In the genomic region with DNA sequence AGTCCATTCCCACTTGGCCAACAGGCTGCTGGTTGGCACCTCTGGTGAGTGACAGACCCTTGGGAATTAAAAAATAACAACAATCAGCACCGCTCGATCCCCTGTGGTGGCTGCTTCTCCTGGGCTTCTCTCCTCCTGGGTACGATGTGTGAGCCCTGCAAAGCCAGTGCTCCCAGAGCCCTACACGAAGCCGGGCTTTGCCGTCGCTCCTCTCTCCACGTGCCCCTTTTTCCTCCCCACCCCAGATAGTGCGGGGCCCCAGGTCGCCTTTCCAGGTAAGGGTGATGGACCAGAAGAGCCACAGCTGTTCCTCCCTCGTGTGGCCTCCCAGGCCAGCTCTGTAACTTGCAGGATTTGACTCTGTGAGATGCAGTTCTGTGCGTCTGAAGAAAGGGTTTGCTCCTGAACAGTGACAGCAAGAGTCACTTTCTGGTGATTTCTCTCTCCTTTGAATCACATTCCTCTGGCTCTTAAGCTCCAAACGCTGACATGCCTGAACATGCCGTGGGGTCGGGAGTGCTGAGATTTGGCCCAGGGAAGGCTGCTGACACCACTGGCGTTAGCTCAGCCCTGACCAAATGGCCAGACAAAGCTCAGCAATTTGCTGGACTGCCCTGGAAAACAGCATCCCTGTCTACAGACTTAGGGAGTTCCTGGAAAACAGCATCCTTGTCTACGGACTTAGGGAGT, we compare ENCODE assay signal across 1 cellular context.
TF ChIP-seq lines count a peak whose summit lies in the region.

No MANE protein-coding gene starts in this region.

TF ChIP-seq in WTC11, 78 proteins besides CTCF, POLR2A, EP300 and RAD21:
- TF ChIP-seq, protein P1, sequence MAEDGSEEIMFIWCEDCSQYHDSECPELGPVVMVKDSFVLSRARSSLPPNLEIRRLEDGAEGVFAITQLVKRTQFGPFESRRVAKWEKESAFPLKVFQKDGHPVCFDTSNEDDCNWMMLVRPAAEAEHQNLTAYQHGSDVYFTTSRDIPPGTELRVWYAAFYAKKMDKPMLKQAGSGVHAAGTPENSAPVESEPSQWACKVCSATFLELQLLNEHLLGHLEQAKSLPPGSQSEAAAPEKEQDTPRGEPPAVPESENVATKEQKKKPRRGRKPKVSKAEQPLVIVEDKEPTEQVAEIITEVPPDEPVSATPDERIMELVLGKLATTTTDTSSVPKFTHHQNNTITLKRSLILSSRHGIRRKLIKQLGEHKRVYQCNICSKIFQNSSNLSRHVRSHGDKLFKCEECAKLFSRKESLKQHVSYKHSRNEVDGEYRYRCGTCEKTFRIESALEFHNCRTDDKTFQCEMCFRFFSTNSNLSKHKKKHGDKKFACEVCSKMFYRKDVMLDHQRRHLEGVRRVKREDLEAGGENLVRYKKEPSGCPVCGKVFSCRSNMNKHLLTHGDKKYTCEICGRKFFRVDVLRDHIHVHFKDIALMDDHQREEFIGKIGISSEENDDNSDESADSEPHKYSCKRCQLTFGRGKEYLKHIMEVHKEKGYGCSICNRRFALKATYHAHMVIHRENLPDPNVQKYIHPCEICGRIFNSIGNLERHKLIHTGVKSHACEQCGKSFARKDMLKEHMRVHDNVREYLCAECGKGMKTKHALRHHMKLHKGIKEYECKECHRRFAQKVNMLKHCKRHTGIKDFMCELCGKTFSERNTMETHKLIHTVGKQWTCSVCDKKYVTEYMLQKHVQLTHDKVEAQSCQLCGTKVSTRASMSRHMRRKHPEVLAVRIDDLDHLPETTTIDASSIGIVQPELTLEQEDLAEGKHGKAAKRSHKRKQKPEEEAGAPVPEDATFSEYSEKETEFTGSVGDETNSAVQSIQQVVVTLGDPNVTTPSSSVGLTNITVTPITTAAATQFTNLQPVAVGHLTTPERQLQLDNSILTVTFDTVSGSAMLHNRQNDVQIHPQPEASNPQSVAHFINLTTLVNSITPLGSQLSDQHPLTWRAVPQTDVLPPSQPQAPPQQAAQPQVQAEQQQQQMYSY (CRISPR knock-in tag; IDR thresholded peaks at IDR 0.05): no peak
- TF ChIP-seq, protein P2, sequence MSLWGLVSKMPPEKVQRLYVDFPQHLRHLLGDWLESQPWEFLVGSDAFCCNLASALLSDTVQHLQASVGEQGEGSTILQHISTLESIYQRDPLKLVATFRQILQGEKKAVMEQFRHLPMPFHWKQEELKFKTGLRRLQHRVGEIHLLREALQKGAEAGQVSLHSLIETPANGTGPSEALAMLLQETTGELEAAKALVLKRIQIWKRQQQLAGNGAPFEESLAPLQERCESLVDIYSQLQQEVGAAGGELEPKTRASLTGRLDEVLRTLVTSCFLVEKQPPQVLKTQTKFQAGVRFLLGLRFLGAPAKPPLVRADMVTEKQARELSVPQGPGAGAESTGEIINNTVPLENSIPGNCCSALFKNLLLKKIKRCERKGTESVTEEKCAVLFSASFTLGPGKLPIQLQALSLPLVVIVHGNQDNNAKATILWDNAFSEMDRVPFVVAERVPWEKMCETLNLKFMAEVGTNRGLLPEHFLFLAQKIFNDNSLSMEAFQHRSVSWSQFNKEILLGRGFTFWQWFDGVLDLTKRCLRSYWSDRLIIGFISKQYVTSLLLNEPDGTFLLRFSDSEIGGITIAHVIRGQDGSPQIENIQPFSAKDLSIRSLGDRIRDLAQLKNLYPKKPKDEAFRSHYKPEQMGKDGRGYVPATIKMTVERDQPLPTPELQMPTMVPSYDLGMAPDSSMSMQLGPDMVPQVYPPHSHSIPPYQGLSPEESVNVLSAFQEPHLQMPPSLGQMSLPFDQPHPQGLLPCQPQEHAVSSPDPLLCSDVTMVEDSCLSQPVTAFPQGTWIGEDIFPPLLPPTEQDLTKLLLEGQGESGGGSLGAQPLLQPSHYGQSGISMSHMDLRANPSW (CRISPR knock-in tag; conservative IDR thresholded peaks at IDR 0.05; ENCODE audit: low read depth): no peak
- TF ChIP-seq, protein P3, sequence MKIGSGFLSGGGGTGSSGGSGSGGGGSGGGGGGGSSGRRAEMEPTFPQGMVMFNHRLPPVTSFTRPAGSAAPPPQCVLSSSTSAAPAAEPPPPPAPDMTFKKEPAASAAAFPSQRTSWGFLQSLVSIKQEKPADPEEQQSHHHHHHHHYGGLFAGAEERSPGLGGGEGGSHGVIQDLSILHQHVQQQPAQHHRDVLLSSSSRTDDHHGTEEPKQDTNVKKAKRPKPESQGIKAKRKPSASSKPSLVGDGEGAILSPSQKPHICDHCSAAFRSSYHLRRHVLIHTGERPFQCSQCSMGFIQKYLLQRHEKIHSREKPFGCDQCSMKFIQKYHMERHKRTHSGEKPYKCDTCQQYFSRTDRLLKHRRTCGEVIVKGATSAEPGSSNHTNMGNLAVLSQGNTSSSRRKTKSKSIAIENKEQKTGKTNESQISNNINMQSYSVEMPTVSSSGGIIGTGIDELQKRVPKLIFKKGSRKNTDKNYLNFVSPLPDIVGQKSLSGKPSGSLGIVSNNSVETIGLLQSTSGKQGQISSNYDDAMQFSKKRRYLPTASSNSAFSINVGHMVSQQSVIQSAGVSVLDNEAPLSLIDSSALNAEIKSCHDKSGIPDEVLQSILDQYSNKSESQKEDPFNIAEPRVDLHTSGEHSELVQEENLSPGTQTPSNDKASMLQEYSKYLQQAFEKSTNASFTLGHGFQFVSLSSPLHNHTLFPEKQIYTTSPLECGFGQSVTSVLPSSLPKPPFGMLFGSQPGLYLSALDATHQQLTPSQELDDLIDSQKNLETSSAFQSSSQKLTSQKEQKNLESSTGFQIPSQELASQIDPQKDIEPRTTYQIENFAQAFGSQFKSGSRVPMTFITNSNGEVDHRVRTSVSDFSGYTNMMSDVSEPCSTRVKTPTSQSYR (CRISPR knock-in tag; IDR thresholded peaks at IDR 0.05): no peak
- TF ChIP-seq FOXJ3 (CRISPR knock-in tag; IDR thresholded peaks at IDR 0.05; ENCODE audit: borderline replicate concordance): no peak
- TF ChIP-seq RORB (CRISPR knock-in tag; IDR thresholded peaks at IDR 0.05): no peak
- TF ChIP-seq, protein P4, sequence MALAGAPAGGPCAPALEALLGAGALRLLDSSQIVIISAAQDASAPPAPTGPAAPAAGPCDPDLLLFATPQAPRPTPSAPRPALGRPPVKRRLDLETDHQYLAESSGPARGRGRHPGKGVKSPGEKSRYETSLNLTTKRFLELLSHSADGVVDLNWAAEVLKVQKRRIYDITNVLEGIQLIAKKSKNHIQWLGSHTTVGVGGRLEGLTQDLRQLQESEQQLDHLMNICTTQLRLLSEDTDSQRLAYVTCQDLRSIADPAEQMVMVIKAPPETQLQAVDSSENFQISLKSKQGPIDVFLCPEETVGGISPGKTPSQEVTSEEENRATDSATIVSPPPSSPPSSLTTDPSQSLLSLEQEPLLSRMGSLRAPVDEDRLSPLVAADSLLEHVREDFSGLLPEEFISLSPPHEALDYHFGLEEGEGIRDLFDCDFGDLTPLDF (CRISPR knock-in tag; IDR thresholded peaks at IDR 0.05): no peak
- TF ChIP-seq, protein P5, sequence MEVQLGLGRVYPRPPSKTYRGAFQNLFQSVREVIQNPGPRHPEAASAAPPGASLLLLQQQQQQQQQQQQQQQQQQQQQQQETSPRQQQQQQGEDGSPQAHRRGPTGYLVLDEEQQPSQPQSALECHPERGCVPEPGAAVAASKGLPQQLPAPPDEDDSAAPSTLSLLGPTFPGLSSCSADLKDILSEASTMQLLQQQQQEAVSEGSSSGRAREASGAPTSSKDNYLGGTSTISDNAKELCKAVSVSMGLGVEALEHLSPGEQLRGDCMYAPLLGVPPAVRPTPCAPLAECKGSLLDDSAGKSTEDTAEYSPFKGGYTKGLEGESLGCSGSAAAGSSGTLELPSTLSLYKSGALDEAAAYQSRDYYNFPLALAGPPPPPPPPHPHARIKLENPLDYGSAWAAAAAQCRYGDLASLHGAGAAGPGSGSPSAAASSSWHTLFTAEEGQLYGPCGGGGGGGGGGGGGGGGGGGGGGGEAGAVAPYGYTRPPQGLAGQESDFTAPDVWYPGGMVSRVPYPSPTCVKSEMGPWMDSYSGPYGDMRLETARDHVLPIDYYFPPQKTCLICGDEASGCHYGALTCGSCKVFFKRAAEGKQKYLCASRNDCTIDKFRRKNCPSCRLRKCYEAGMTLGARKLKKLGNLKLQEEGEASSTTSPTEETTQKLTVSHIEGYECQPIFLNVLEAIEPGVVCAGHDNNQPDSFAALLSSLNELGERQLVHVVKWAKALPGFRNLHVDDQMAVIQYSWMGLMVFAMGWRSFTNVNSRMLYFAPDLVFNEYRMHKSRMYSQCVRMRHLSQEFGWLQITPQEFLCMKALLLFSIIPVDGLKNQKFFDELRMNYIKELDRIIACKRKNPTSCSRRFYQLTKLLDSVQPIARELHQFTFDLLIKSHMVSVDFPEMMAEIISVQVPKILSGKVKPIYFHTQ (CRISPR knock-in tag; IDR thresholded peaks at IDR 0.05): no peak
